ENCODE assay signal across 8 cellular contexts in the genomic region with DNA sequence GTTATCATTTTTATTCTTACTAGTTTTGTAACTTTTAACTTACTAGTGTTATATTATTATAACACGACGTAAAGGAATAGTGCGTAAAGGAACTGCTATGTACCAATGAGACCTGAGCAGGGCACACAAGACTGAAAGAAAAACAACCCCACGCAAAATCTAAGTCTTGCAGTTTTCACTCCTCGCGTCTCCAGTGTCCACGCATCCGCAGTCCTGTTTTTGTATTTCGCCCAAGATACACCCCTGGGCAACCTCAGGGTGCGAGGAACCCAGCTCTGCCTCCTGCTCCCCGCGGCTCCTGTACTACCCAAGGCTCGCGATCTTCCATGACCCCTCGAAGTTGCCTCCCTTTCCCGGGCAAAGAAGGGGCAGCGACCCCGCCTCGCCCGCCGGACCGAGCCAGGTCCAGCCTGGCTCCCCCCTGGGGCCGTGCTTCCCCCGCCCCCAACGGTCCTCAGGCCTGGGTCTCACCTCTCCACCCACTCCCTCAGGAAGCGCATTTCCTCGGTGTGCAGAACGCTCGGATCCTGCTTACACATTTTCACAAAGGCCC. TPM values are rescaled to one million over a fixed set of nuclear protein-coding genes. Genes with fewer than 3 reads are reported as not detected.
DNase-seq lines count a peak whose midpoint lies in the region; ATAC-seq, FAIRE-seq and TF ChIP-seq lines count a peak whose summit lies in the region.

No MANE protein-coding gene starts in this region.

- POLR2A ChIA-PET in GM12878 (lab: Charles Lee) = interaction anchor here (0.6 to 6.2 kb wide), 9 partner anchors 18 to 913 kb away, joined by 3 to 41 read pairs (median 4); a partner anchor contains a TSS

- H3K36me3 ChIP-seq in OCI-LY1 (ENCODE audit: insufficient read depth, low read length) = peaks cover 19% of the 10 kb centered on the region; the same call in 1 of the 2 replicates
- H3K36me3 ChIP-seq in GM12878 (ENCODE audit: control insufficient read depth in 2 of 2, insufficient read depth in 2 of 2, low read length in 1 of 2) = no peaks in the 10 kb centered on the region
- no peaks in the 10 kb centered on the region for H3K36me3 ChIP-seq in iPS DF 6.9 (ENCODE audit: control insufficient read depth, insufficient read depth, low read length)

- no peak for TF ChIP-seq EP300 in GM12878 (IDR thresholded peaks at IDR 0.05; ENCODE audit: borderline replicate concordance in 1 of 2, control insufficient read depth in 1 of 2, low read depth in 2 of 2, low read length in 2 of 2)

- DNase-seq in AG08396 (ENCODE audit: low spot score) = peak; percentile 18
- no peak for DNase-seq in GM12878 (ENCODE audit: low read depth, low spot score)
- DNase-seq in iPS DF 6.9 (ENCODE audit: low read depth, low spot score) = no peak
- DNase-seq in retinal pigment epithelial cell (ENCODE audit: low read depth) = no peak
- no peak for DNase-seq in effector CD4-positive, alpha-beta T cell

- SMC1A ChIA-PET in GM12878 (lab: Charles Lee; ENCODE audit: uncharacterized antibody, unreplicated experiment) = interaction anchor here (1.1 to 3.3 kb wide), 4 partner anchors 36 to 44 kb away, joined by 3 to 14 read pairs (median 6); no protein-coding TSS in a partner anchor

- H3K4me1 ChIP-seq in OCI-LY1 (ENCODE audit: insufficient read depth, low read length, severe bottlenecking) = peaks cover 48% of the 10 kb centered on the region
- H3K4me1 ChIP-seq in GM12878 (ENCODE audit: control insufficient read depth, insufficient read depth, low read length) = peaks cover 4% of the 10 kb centered on the region
- no peaks in the 10 kb centered on the region for H3K4me1 ChIP-seq in iPS DF 6.9 (ENCODE audit: control insufficient read depth, insufficient read depth, low read length)

- H3K27me3 ChIP-seq in OCI-LY1 (ENCODE audit: insufficient read depth, low read length) (no peaks in the 10 kb centered on the region), GM12878 (replicated peaks in 1 of 2; ENCODE audit: control insufficient read depth in 2 of 2, insufficient read depth in 2 of 2, low read length in 1 of 2) (no peaks in the 10 kb centered on the region), iPS DF 6.9 (ENCODE audit: control insufficient read depth, insufficient read depth, low read length) (no peaks in the 10 kb centered on the region)

- no peak overlapping the region for H2AFZ ChIP-seq in OCI-LY1 (ENCODE audit: low read length)
- peak overlapping the region; percentile 81 for H2AFZ ChIP-seq in GM12878 (ENCODE audit: control insufficient read depth, low read depth, low read length)

- in situ Hi-C loops in GM12878 (cut with MboI) = no loop called here

- H3K4me2 ChIP-seq in OCI-LY1 (ENCODE audit: low read length) (peak overlapping the region; percentile 98), GM12878 (ENCODE audit: control insufficient read depth, insufficient read depth) (peak overlapping the region; percentile 86)

- H3K9me2 ChIP-seq in OCI-LY1 (ENCODE audit: low read depth, low read length) = no peaks in the 10 kb centered on the region

- peak overlapping the region; percentile 84 for H3K4me3 ChIP-seq in GM12875 (ENCODE audit: low read depth, low read length)
- peak overlapping the region; percentile 94 for H3K4me3 ChIP-seq in OCI-LY1 (ENCODE audit: low read depth, low read length, poor library complexity, severe bottlenecking)
- H3K4me3 ChIP-seq in GM12878 = peak overlapping the region; percentile 96
- H3K4me3 ChIP-seq in iPS DF 6.9 (ENCODE audit: low read length) = peak overlapping the region; percentile 96
- peak overlapping the region; percentile 85 for H3K4me3 ChIP-seq in retinal pigment epithelial cell (ENCODE audit: low read length)

- H3K9ac ChIP-seq in OCI-LY1 (ENCODE audit: low read length) = peak overlapping the region; percentile 94
- H3K9ac ChIP-seq in GM12878 (ENCODE audit: control insufficient read depth, insufficient read depth, low read length) = peak overlapping the region; percentile 95

- H3K79me2 ChIP-seq in OCI-LY1 (ENCODE audit: insufficient read depth, low read length) (peaks cover 89% of the 10 kb centered on the region), GM12878 (ENCODE audit: control insufficient read depth, insufficient read depth, low read length) (peaks cover 83% of the 10 kb centered on the region)

- 0% methylated on average over 29 of the region's 29 CpGs for WGBS in GM12878 (ENCODE audit: insufficient coverage, insufficient replicate concordance, low lambda C conversion rate, missing lambda C conversion rate)
- no CpG with 5 or more reads among the region's 29 CpGs for WGBS in iPS DF 6.9 (ENCODE audit: insufficient coverage, insufficient read length)

- no peak for TF ChIP-seq RAD21 in GM12878 (IDR thresholded peaks at IDR 0.05; ENCODE audit: insufficient read depth, low read depth, low read length)

- no peaks in the 10 kb centered on the region for H3F3A ChIP-seq in OCI-LY1 (ENCODE audit: insufficient read depth, low read length)

- H4K20me1 ChIP-seq in OCI-LY1 (ENCODE audit: insufficient read depth, low read length) (no peaks in the 10 kb centered on the region), GM12878 (ENCODE audit: control insufficient read depth, insufficient read depth) (no peaks in the 10 kb centered on the region)

- H3K9me3 ChIP-seq in OCI-LY1 (ENCODE audit: low read length) = no peaks in the 10 kb centered on the region
- H3K9me3 ChIP-seq in GM12878 (replicated peaks; ENCODE audit: control insufficient read depth, insufficient read depth, low read length) = no peaks in the 10 kb centered on the region
- no peaks in the 10 kb centered on the region for H3K9me3 ChIP-seq in iPS DF 6.9 (ENCODE audit: control insufficient read depth, insufficient read depth, low read length)

- CTCF ChIA-PET in GM12878 (lab: Yijun Ruan, JAX) = interaction anchor here (0.9 to 2.9 kb wide), 6 partner anchors 10 to 219 kb away, joined by 3 to 15 read pairs (median 4); a partner anchor contains a TSS

- RAD21 ChIA-PET in GM12878 (lab: Charles Lee; ENCODE audit: unreplicated experiment) = interaction anchor here (0.6 to 2.2 kb wide), 6 partner anchors 11 to 1574 kb away, joined by 3 to 14 read pairs (median 4); a partner anchor contains a TSS

- ATAC-seq in HG02870 (IDR thresholded peaks at IDR 0.05; ENCODE audit: unreplicated experiment) (peak; percentile 17), GM12878 (peak; percentile 50)

- TSS peak; percentile 59 for BruUV-seq in GM12878 (replicated peaks; lab: Mats Ljungman, UMichigan)

- intact Hi-C loops in GM12878 (cut with micrococcal nuclease; ENCODE audit: unreplicated experiment) = no loop called here

- peak overlapping the region; percentile 93 for H3K27ac ChIP-seq in OCI-LY1 (ENCODE audit: low read depth, low read length, poor library complexity, severe bottlenecking)
- H3K27ac ChIP-seq in GM12878 (ENCODE audit: control insufficient read depth, insufficient read depth) = peak overlapping the region; percentile 96
- H3K27ac ChIP-seq in iPS DF 6.9 (ENCODE audit: low read length) = no peak overlapping the region

- 0 out of 2 replicates have a peak, but pooled peaks have one; percentile 36 for TF ChIP-seq POLR2A in GM12878 (IDR thresholded peaks at IDR 0.05; ENCODE audit: low read depth, low read length)

- no peak for FAIRE-seq in GM12878 (lab: Jason Lieb, UNC)

- TF ChIP-seq CTCF in GM12875 (IDR thresholded peaks at IDR 0.05; ENCODE audit: borderline replicate concordance, insufficient read depth, low read depth, low read length) (no peak), OCI-LY1 (IDR thresholded peaks at IDR 0.05; ENCODE audit: low read length) (no peak), GM12878 (IDR thresholded peaks at IDR 0.05 in 2 of 3, conservative IDR thresholded peaks at IDR 0.05 in 1 of 3; ENCODE audit: control insufficient read depth in 2 of 3, extremely low read depth in 1 of 3, insufficient read depth in 1 of 3, low read depth in 3 of 3, low read length in 3 of 3) (no peak), retinal pigment epithelial cell (conservative IDR thresholded peaks at IDR 0.05; ENCODE audit: low read depth, low read length) (no peak)

RNA-seq across cellular contexts. Expression of a gene that starts 0.4 kb away (rescaled TPM):
- 30.2 and 36.3 TPM in 2 replicates for total RNA-seq in GM12878 (2013; cell fraction: nucleolus; rRNA removed)
- total RNA-seq in GM12878 (2014; rRNA removed) (118 and 141 TPM in 2 replicates), GM12878 (2014; rRNA removed; fragmentation: Illumina TruSeq; extraction: Trizol) (283 and 286 TPM in 2 replicates), GM12878 (2021) (181 and 183 TPM in 2 replicates)
- 187 TPM for polyA plus RNA-seq in GM12878 (2011; ENCODE audit: low read depth)
- polyA plus RNA-seq in GM12878 (2011; rRNA removed) (182 and 258 TPM in 2 replicates), GM12878 (2014; fragmentation: Illumina TruSeq; extraction: Trizol) (215 and 302 TPM in 2 replicates), GM12878 (2014; fragmentation: Nextera tagmentation; extraction: Ambion mirVana) (10 to 100 TPM; 52.5 to 86.9 TPM), GM12878 (2014; rRNA removed) (126 and 137 TPM in 2 replicates), GM12878 (2016; fragmentation: Nextera tagmentation; extraction: Ambion mirVana) (100 to 1,000 TPM; 227 TPM)
- 72.7 and 76.6 TPM in 2 replicates for polyA plus RNA-seq in GM12878 (2011; cell fraction: cytosol; rRNA removed)
- 52.1 and 59.0 TPM in 2 replicates for polyA plus RNA-seq in GM12878 (2011; cell fraction: nucleus; rRNA removed)
- 209 and 260 TPM in 2 replicates for polyA plus RNA-seq in GM12878 (2012)
- polyA minus RNA-seq in GM12878 (2011; rRNA and poly(A)+ RNA removed) = 84.7 and 85.2 TPM in 2 replicates
- polyA minus RNA-seq in GM12878 (2011; cell fraction: cytosol; rRNA and poly(A)+ RNA removed) = 57.8 and 66.3 TPM in 2 replicates
- polyA minus RNA-seq in GM12878 (2011; cell fraction: nucleus; rRNA and poly(A)+ RNA removed) = 16.8 and 22.2 TPM in 2 replicates

RNA-seq across cellular contexts. Expression of a gene that starts 0.9 kb away (rescaled TPM):
- total RNA-seq in GM12878 (2013; cell fraction: nucleolus; rRNA removed) = 21.6 and 23.2 TPM in 2 replicates
- total RNA-seq in GM12878 (2014; rRNA removed) (9.1 and 9.3 TPM in 2 replicates), GM12878 (2014; rRNA removed; fragmentation: Illumina TruSeq; extraction: Trizol) (10.4 and 12.1 TPM in 2 replicates), GM12878 (2021) (18.3 and 19.9 TPM in 2 replicates)
- polyA plus RNA-seq in GM12878 (2011; ENCODE audit: low read depth) = 4.3 TPM
- polyA plus RNA-seq in GM12878 (2011; rRNA removed) (14.6 and 16.1 TPM in 2 replicates), GM12878 (2014; fragmentation: Illumina TruSeq; extraction: Trizol) (9.5 and 10.2 TPM in 2 replicates), GM12878 (2014; fragmentation: Nextera tagmentation; extraction: Ambion mirVana) (1 to 10 TPM; 6.7 to 7.5 TPM), GM12878 (2014; rRNA removed) (9.8 and 12.8 TPM in 2 replicates), GM12878 (2016; fragmentation: Nextera tagmentation; extraction: Ambion mirVana) (10 to 100 TPM; 11.3 to 12.0 TPM)
- polyA plus RNA-seq in GM12878 (2011; cell fraction: cytosol; rRNA removed) = 10.4 TPM in 2 replicates
- polyA plus RNA-seq in GM12878 (2011; cell fraction: nucleus; rRNA removed) = 9.9 and 13.3 TPM in 2 replicates
- polyA plus RNA-seq in GM12878 (2012) = 5.1 and 5.8 TPM in 2 replicates
- 23.5 and 29.0 TPM in 2 replicates for polyA minus RNA-seq in GM12878 (2011; rRNA and poly(A)+ RNA removed)
- 8.2 and 10.8 TPM in 2 replicates for polyA minus RNA-seq in GM12878 (2011; cell fraction: cytosol; rRNA and poly(A)+ RNA removed)
- 14.3 and 23.6 TPM in 2 replicates for polyA minus RNA-seq in GM12878 (2011; cell fraction: nucleus; rRNA and poly(A)+ RNA removed)

RNA-seq across cellular contexts. Expression of a gene that starts 5.9 kb away (rescaled TPM):
- not detected in 2 replicates for total RNA-seq in GM12878 (2013; cell fraction: nucleolus; rRNA removed)
- not detected in 2 replicates for total RNA-seq in GM12878 (2014; rRNA removed)
- not detected in 2 replicates for total RNA-seq in GM12878 (2014; rRNA removed; fragmentation: Illumina TruSeq; extraction: Trizol)
- total RNA-seq in GM12878 (2021) = not detected in 2 replicates
- polyA plus RNA-seq in GM12878 (2011; ENCODE audit: low read depth) = not detected
- not detected in 2 replicates for polyA plus RNA-seq in GM12878 (2011; rRNA removed)
- not detected in 2 replicates for polyA plus RNA-seq in GM12878 (2011; cell fraction: cytosol; rRNA removed)
- not detected in 2 replicates for polyA plus RNA-seq in GM12878 (2011; cell fraction: nucleus; rRNA removed)
- polyA plus RNA-seq in GM12878 (2012) = 0.07 and 0.22 TPM in 2 replicates
- not detected in 2 replicates for polyA plus RNA-seq in GM12878 (2014; fragmentation: Illumina TruSeq; extraction: Trizol)
- under 1 TPM; 0.03 to 0.04 TPM for polyA plus RNA-seq in GM12878 (2014; fragmentation: Nextera tagmentation; extraction: Ambion mirVana)
- polyA plus RNA-seq in GM12878 (2014; rRNA removed) = not detected in 2 replicates
- polyA plus RNA-seq in GM12878 (2016; fragmentation: Nextera tagmentation; extraction: Ambion mirVana) = under 1 TPM; 0.54 to 0.70 TPM
- not detected in 2 replicates for polyA minus RNA-seq in GM12878 (2011; rRNA and poly(A)+ RNA removed)
- not detected in 2 replicates for polyA minus RNA-seq in GM12878 (2011; cell fraction: cytosol; rRNA and poly(A)+ RNA removed)
- polyA minus RNA-seq in GM12878 (2011; cell fraction: nucleus; rRNA and poly(A)+ RNA removed) = not detected in 2 replicates

RNA-seq across cellular contexts. Expression of a gene that starts 36.9 kb away (rescaled TPM):
- total RNA-seq in GM12878 (2013; cell fraction: nucleolus; rRNA removed) = 57.5 and 57.8 TPM in 2 replicates
- total RNA-seq in GM12878 (2014; rRNA removed) (42.0 and 48.6 TPM in 2 replicates), GM12878 (2014; rRNA removed; fragmentation: Illumina TruSeq; extraction: Trizol) (42.2 and 43.6 TPM in 2 replicates), GM12878 (2021) (46.3 TPM in 2 replicates)
- polyA plus RNA-seq in GM12878 (2011; ENCODE audit: low read depth) = 25.9 TPM
- polyA plus RNA-seq in GM12878 (2011; rRNA removed) (67.9 and 82.0 TPM in 2 replicates), GM12878 (2014; fragmentation: Illumina TruSeq; extraction: Trizol) (49.3 and 56.7 TPM in 2 replicates), GM12878 (2014; fragmentation: Nextera tagmentation; extraction: Ambion mirVana) (100 to 1,000 TPM in 1 of 2 experiments, 10 to 100 TPM in 1; 77.7 to 113 TPM), GM12878 (2014; rRNA removed) (33.4 and 37.5 TPM in 2 replicates), GM12878 (2016; fragmentation: Nextera tagmentation; extraction: Ambion mirVana) (10 to 100 TPM; 76.6 to 77.7 TPM)
- 37.8 and 40.9 TPM in 2 replicates for polyA plus RNA-seq in GM12878 (2011; cell fraction: cytosol; rRNA removed)
- 29.6 and 34.9 TPM in 2 replicates for polyA plus RNA-seq in GM12878 (2011; cell fraction: nucleus; rRNA removed)
- 31.1 and 33.4 TPM in 2 replicates for polyA plus RNA-seq in GM12878 (2012)
- 50.9 and 51.5 TPM in 2 replicates for polyA minus RNA-seq in GM12878 (2011; rRNA and poly(A)+ RNA removed)
- polyA minus RNA-seq in GM12878 (2011; cell fraction: cytosol; rRNA and poly(A)+ RNA removed) = 10.3 and 12.2 TPM in 2 replicates
- 9.1 and 16.6 TPM in 2 replicates for polyA minus RNA-seq in GM12878 (2011; cell fraction: nucleus; rRNA and poly(A)+ RNA removed)
